15 cellular contexts compared by ENCODE assay signal in genomic region chr16:15533386-15533785, GRCh38.
"Had no signal": no experiment of that assay in that cellular context is flagged by ENCODE, and none has a peak within 500 bp of the region (broad histone marks: within the 10 kb centered on the region; RNA-seq: fewer than 3 reads in every experiment).

No MANE protein-coding gene starts in this region.

- H3K27me3 ChIP-seq: foreskin keratinocyte, sigmoid colon, testis, tibial nerve had no signal

- H3K36me3 Mint-ChIP-seq: naive thymus-derived CD8-positive, alpha-beta T cell had no signal

- H3K4me3 ChIP-seq: mucosa of descending colon, sigmoid colon, skin epidermis, testis, tibial nerve had no signal

- H3K4me1 Mint-ChIP-seq: naive thymus-derived CD8-positive, alpha-beta T cell had no signal

- H3K27me3 Mint-ChIP-seq: naive thymus-derived CD8-positive, alpha-beta T cell; stimulated activated naive CD8-positive, alpha-beta T cell treated with anti-CD3 and anti-CD28 coated beads, Interleukin-15, amount 100 ng/mL, for 72 hours had no signal

- H3K9me3 Mint-ChIP-seq: naive thymus-derived CD8-positive, alpha-beta T cell; stimulated activated naive CD8-positive, alpha-beta T cell treated with anti-CD3 and anti-CD28 coated beads, Interleukin-15, amount 100 ng/mL, for 72 hours had no signal

- H3K27ac Mint-ChIP-seq: dendritic cell treated with granulocyte-macrophage colony-stimulating factor and Interleukin-4, amounts not matched to agents 40 ng/mL and 50 ng/mL, for 4 days; stimulated activated naive B cell treated with anti-CD40 and anti-IgM and Interleukin-4, amounts not matched to agents 10 μg/mL and 1 μg/mL and 100 μg/mL, for 72 hours had no signal

- H3K36me3 ChIP-seq: sigmoid colon had no signal

- H3K27ac ChIP-seq: foreskin keratinocyte, sigmoid colon, skin epidermis, testis, tibial nerve had no signal

- H3K9me3 ChIP-seq: mucosa of descending colon, sigmoid colon, testis, tibial nerve had no signal

- H3K4me3 Mint-ChIP-seq: dendritic cell treated with granulocyte-macrophage colony-stimulating factor and Interleukin-4, amounts not matched to agents 40 ng/mL and 50 ng/mL, for 4 days; naive thymus-derived CD8-positive, alpha-beta T cell; stimulated activated naive B cell treated with anti-CD40 and anti-IgM and Interleukin-4, amounts not matched to agents 10 μg/mL and 1 μg/mL and 100 μg/mL, for 72 hours; stimulated activated naive CD8-positive, alpha-beta T cell treated with anti-CD3 and anti-CD28 coated beads, Interleukin-15, amount 100 ng/mL, for 72 hours had no signal

- H3K4me1 ChIP-seq: foreskin keratinocyte, sigmoid colon, tibial nerve had no signal

- ATAC-seq: foreskin keratinocyte; mucosa of descending colon; naive thymus-derived CD8-positive, alpha-beta T cell; stimulated activated naive B cell treated with anti-CD40 and anti-IgM and Interleukin-4, amounts not matched to agents 10 μg/mL and 1 μg/mL and 100 μg/mL, for 72 hours; stimulated activated naive CD8-positive, alpha-beta T cell treated with anti-CD3 and anti-CD28 coated beads, Interleukin-15, amount 100 ng/mL, for 72 hours had no signal

- DNase-seq: erythroblast; foreskin keratinocyte; kidney glomerular epithelial cell; mammary epithelial cell; mucosa of descending colon; naive thymus-derived CD8-positive, alpha-beta T cell; sigmoid colon; stimulated activated CD4-positive, alpha-beta T cell treated with anti-CD3 and anti-CD28 coated beads, Interleukin-2, amount 100 ng/mL, for 24 hours; stimulated activated CD4-positive, alpha-beta T cell treated with anti-CD3 and anti-CD28 coated beads, Interleukin-4, amount 100 ng/mL, for 4 hours; stimulated activated naive B cell treated with anti-CD40 and anti-IgM and Interleukin-4, amounts not matched to agents 10 μg/mL and 1 μg/mL and 100 μg/mL, for 72 hours; stimulated activated naive CD8-positive, alpha-beta T cell treated with anti-CD3 and anti-CD28 coated beads, Interleukin-15, amount 100 ng/mL, for 72 hours; testis had no signal
